ENCODE assay signal across 1 cellular context in the genomic region with DNA sequence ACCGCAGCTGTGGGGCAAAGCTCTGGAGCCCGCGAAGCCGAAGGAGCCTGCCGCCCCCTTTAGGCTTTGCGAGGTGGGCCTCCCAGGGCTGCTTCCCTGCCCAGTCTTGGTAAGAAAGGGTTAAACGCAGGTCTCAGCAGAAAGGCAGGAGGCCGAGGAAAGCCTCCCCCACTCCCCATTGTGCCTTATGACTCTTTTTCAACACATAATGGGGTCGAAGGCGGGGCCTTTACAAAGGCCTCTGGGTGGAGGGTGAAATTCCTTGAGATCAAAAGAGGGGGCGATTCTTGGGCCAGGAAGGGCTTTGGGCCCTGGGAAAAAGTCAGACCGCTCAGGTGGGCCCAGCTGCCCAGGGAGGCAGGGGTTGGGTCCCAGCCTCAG.
TF ChIP-seq lines count a peak whose summit lies in the region.

No MANE protein-coding gene starts in this region.

TF ChIP-seq in IMR-90, 13 proteins besides CTCF, POLR2A, EP300 and RAD21:
- TF ChIP-seq FOS (IDR thresholded peaks at IDR 0.05; ENCODE audit: low read depth, low read length) (no peak), RFX5 (IDR thresholded peaks at IDR 0.05; ENCODE audit: low read depth, low read length) (no peak), RCOR1 (IDR thresholded peaks at IDR 0.05; ENCODE audit: insufficient replicate concordance, low read length) (no peak), MXI1 (IDR thresholded peaks at IDR 0.05; ENCODE audit: borderline replicate concordance, low read depth, low read length) (no peak), CHD1 (IDR thresholded peaks at IDR 0.05; ENCODE audit: low read depth, low read length) (no peak)
